ENCODE assay signal across 19 cellular contexts in genomic region chr7:50391386-50391785, GRCh38. TPM values are rescaled to one million over a fixed set of nuclear protein-coding genes. Genes with fewer than 3 reads are reported as not detected.
DNase-seq lines count a peak whose midpoint lies in the region; ATAC-seq and TF ChIP-seq lines count a peak whose summit lies in the region.
"Had no signal": no experiment of that assay in that cellular context is flagged by ENCODE, and none has a peak within 500 bp of the region (broad histone marks: within the 10 kb centered on the region; RNA-seq: fewer than 3 reads in every experiment).

No MANE protein-coding gene starts in this region.

- H3K4me1 Mint-ChIP-seq in activated T-cell treated with anti-CD3 and anti-CD28 coated beads, Interleukin-2, amount 50 U/mL, for 72 hours (ENCODE audit: low read depth), result peaks cover 94% of the 10 kb centered on the region
- H3K4me1 Mint-ChIP-seq in activated naive CD8-positive, alpha-beta T cell (ENCODE audit: low read depth), result peaks cover 91% of the 10 kb centered on the region
- H3K4me1 Mint-ChIP-seq: brain had no signal

- peak overlapping the region; percentile 96 for H3K27ac Mint-ChIP-seq in activated T-cell treated with anti-CD3 and anti-CD28 coated beads, Interleukin-2, amount 50 U/mL, for 72 hours
- H3K27ac Mint-ChIP-seq in activated naive CD8-positive, alpha-beta T cell, result peak overlapping the region; percentile 98
- H3K27ac Mint-ChIP-seq: brain had no signal

- no peak for TF ChIP-seq CTCF in retinal pigment epithelial cell (conservative IDR thresholded peaks at IDR 0.05; ENCODE audit: low read depth, low read length)

- ATAC-seq in activated T-cell treated with anti-CD3 and anti-CD28 coated beads, Interleukin-2, amount 50 U/mL, for 72 hours (replicated peaks in 1 of 2), result no peak
- ATAC-seq in HG02938 (IDR thresholded peaks at IDR 0.05; ENCODE audit: unreplicated experiment), result no peak
- no peak for ATAC-seq in GM18517 (IDR thresholded peaks at IDR 0.05; ENCODE audit: unreplicated experiment)
- no peak for ATAC-seq in HG02970 (IDR thresholded peaks at IDR 0.05; ENCODE audit: low FRiP score, unreplicated experiment)
- ATAC-seq: left colon, PC-3 had no signal

- H3K9me3 Mint-ChIP-seq in activated T-cell treated with anti-CD3 and anti-CD28 coated beads, Interleukin-2, amount 50 U/mL, for 72 hours, result no peaks in the 10 kb centered on the region
- no peaks in the 10 kb centered on the region for H3K9me3 Mint-ChIP-seq in activated naive CD8-positive, alpha-beta T cell (ENCODE audit: low read depth)

- no peak overlapping the region for H3K4me3 ChIP-seq in retinal pigment epithelial cell (ENCODE audit: low read length)
- H3K4me3 ChIP-seq: SJCRH30, tibial nerve had no signal

- H3K36me3 Mint-ChIP-seq in activated T-cell treated with anti-CD3 and anti-CD28 coated beads, Interleukin-2, amount 50 U/mL, for 72 hours (ENCODE audit: insufficient read depth in 2 of 2), result peaks cover 30 to 56% of the 10 kb centered on the region in 2 donors
- peaks cover 40% of the 10 kb centered on the region for H3K36me3 Mint-ChIP-seq in activated naive CD8-positive, alpha-beta T cell
- H3K36me3 Mint-ChIP-seq: brain had no signal

- no peak for DNase-seq in activated T-cell treated with anti-CD3 and anti-CD28 coated beads, Interleukin-2, amount 50 U/mL, for 72 hours
- DNase-seq in activated T-cell treated with anti-CD3 and anti-CD28 coated beads, Interleukin-2, amount 50 U/mL, for 48 hours, result no peak
- peak; percentile 95 for DNase-seq in NCI-H524 treated with DMSO at 0.1 percent for 48 hours (lab: John Stamatoyannopoulos, UW)
- DNase-seq in retinal pigment epithelial cell (ENCODE audit: low read depth), result peak; percentile 10
- DNase-seq: activated CD8-positive, alpha-beta memory T cell treated with anti-CD3 and anti-CD28 coated beads, Interleukin-2, amount 50 U/mL, for 48 hours; KBM-7; left colon; NCI-H146; NCI-H2171; PC-3; stimulated activated naive CD4-positive, alpha-beta T cell; T-helper 9 cell had no signal

- H3K4me3 Mint-ChIP-seq in activated T-cell treated with anti-CD3 and anti-CD28 coated beads, Interleukin-2, amount 50 U/mL, for 72 hours, result peak overlapping the region in 1 of 2 donors; percentile 46
- H3K4me3 Mint-ChIP-seq in activated naive CD8-positive, alpha-beta T cell, result no peak overlapping the region
- H3K4me3 Mint-ChIP-seq: brain had no signal

- H3K27me3 Mint-ChIP-seq in activated T-cell treated with anti-CD3 and anti-CD28 coated beads, Interleukin-2, amount 50 U/mL, for 72 hours (ENCODE audit: low read depth), result no peaks in the 10 kb centered on the region
- H3K27me3 Mint-ChIP-seq in activated naive CD8-positive, alpha-beta T cell, result no peaks in the 10 kb centered on the region
- H3K27me3 Mint-ChIP-seq: brain had no signal

RNA-seq across cellular contexts. Expression of gene FIGNL1, which starts 58.8 kb away (rescaled TPM):
- total RNA-seq in activated T-cell treated with anti-CD3 and anti-CD28 coated beads, Interleukin-2, amount 50 U/mL, for 72 hours, result 10 to 100 TPM; 47.7 to 54.5 TPM

Comparison
In these comparisons a context has a peak if more than half of its experiments do, and no peak if none do; other contexts are left out.
1. DNase-seq: peak in NCI-H524 treated with DMSO at 0.1 percent for 48 hours (single experiment) and retinal pigment epithelial cell (single experiment); none in activated T-cell treated with anti-CD3 and anti-CD28 coated beads, Interleukin-2, amount 50 U/mL, for 72 hours (0 of 2) and activated T-cell treated with anti-CD3 and anti-CD28 coated beads, Interleukin-2, amount 50 U/mL, for 48 hours (0 of 2).